In genomic region chr5:180922932-180923331, GRCh38 we compare ENCODE assay signal across 34 cellular contexts. TPM values are rescaled to one million over a fixed set of nuclear protein-coding genes. Genes with fewer than 3 reads are reported as not detected.
"Had no signal": no experiment of that assay in that cellular context is flagged by ENCODE, and none has a peak within 500 bp of the region (broad histone marks: within the 10 kb centered on the region; RNA-seq: fewer than 3 reads in every experiment).

No MANE protein-coding gene starts in this region.

- ATAC-seq: activated naive CD4-positive, alpha-beta T cell treated with anti-CD3 and anti-CD28 coated beads, Interleukin-2, amount 50 U/mL, for 72 hours; activated naive CD8-positive, alpha-beta T cell treated with anti-CD3 and anti-CD28 coated beads, Interleukin-2, amount 50 U/mL, for 24 hours; activated T-cell treated with anti-CD3 and anti-CD28 coated beads, Interleukin-2, amount 50 U/mL, for 4 hours; activated T-cell treated with anti-CD3 and anti-CD28 coated beads, Interleukin-2, amount 50 U/mL, for 72 hours; activated T-helper 17 cell treated with anti-CD3 and anti-CD28 coated beads, Interleukin-2, amount 50 U/mL, for 72 hours; body of pancreas had no signal

- H3K27ac ChIP-seq: adrenal gland, ascending aorta, body of pancreas, brain microvascular endothelial cell, breast epithelium, cardiac muscle cell had no signal

- H3K4me1 ChIP-seq: adrenal gland, ascending aorta, body of pancreas, breast epithelium had no signal

- H3K36me3 ChIP-seq: adrenal gland, ascending aorta, brain microvascular endothelial cell, breast epithelium, cardiac muscle cell had no signal

- DNase-seq: activated effector memory CD4-positive, alpha-beta T cell treated with anti-CD3 and anti-CD28 coated beads, Interleukin-2, amount 50 U/mL, for 16 hours; activated effector memory CD4-positive, alpha-beta T cell treated with Interleukin-2 at 50 U/mL for 16 hours; activated gamma-delta T cell; activated gamma-delta T cell treated with Interleukin-2 at 50 U/mL for 16 hours; activated naive CD4-positive, alpha-beta T cell; activated naive CD4-positive, alpha-beta T cell treated with anti-CD3 and anti-CD28 coated beads for 36 hours; activated naive CD4-positive, alpha-beta T cell treated with anti-CD3 and anti-CD28 coated beads, Interleukin-2, amount 10 ng/mL, durations not matched to agents 7 days and 5 days; activated naive CD4-positive, alpha-beta T cell treated with anti-CD3 and anti-CD28 coated beads, Interleukin-2, amount 50 U/mL, for 16 hours; activated naive CD4-positive, alpha-beta T cell treated with Interleukin-2 at 50 U/mL for 16 hours; activated naive CD8-positive, alpha-beta T cell treated with anti-CD3 and anti-CD28 coated beads for 36 hours; activated naive CD8-positive, alpha-beta T cell treated with anti-CD3 and anti-CD28 coated beads, Interleukin-2, amount 10 ng/mL, durations not matched to agents 7 days and 5 days; activated naive CD8-positive, alpha-beta T cell treated with anti-CD3 and anti-CD28 coated beads, Interleukin-2, amount 50 U/mL, for 24 hours; activated T-cell treated with anti-CD3 and anti-CD28 coated beads, Interleukin-2, amount 50 U/mL, for 1 hour; activated T-cell treated with anti-CD3 and anti-CD28 coated beads, Interleukin-2, amount 50 U/mL, for 24 hours; activated T-cell treated with anti-CD3 and anti-CD28 coated beads, Interleukin-2, amount 50 U/mL, for 4 hours; activated T-cell treated with anti-CD3 and anti-CD28 coated beads, Interleukin-2, amount 50 U/mL, for 48 hours; activated T-cell treated with anti-CD3 and anti-CD28 coated beads, Interleukin-2, amount 50 U/mL, for 72 hours; adrenal gland; amniotic stem cell; amygdala; anterior cingulate cortex; aorta; body of pancreas; brain microvascular endothelial cell; caudate nucleus; central memory CD4-positive, alpha-beta T cell; cerebellar nuclear complex had no signal

- H3K4me3 ChIP-seq: adrenal gland, ascending aorta, body of pancreas, breast epithelium, cardiac muscle cell had no signal

- FAIRE-seq: astrocyte, bronchial epithelial cell had no signal

- H3K9me3 ChIP-seq: adrenal gland, body of pancreas had no signal

- H3K27me3 ChIP-seq: adrenal gland, ascending aorta, body of pancreas, brain microvascular endothelial cell, breast epithelium, cardiac muscle cell had no signal

RNA-seq across cellular contexts. Expression of gene BTNL8, which starts 24.0 kb away (rescaled TPM):
- polyA plus RNA-seq: cardiac muscle cell had no signal
